17 cellular contexts compared by ENCODE assay signal in the genomic region with DNA sequence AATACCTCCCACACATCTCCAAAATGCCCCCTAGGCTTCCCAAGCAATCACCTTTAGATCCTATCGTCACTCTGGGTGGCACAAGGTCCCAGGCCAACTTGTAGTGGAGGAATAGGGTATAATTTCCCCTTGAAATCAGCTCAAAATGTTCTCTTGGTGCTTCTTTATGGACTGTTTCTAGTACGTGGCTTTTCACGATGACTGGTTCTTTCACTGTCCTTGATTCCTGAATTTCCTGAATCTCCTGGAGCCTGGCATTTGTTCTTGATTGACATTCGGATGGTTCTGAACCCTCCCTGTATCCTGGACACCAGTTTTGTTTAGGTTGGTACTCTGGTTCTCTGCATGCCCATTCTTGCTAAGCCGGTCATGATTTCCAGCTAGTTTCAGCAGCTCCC.
"Had no signal": no experiment of that assay in that cellular context is flagged by ENCODE, and none has a peak within 500 bp of the region (broad histone marks: within the 10 kb centered on the region; RNA-seq: fewer than 3 reads in every experiment).

No MANE protein-coding gene starts in this region.

- ATAC-seq: activated CD8-positive, alpha-beta memory T cell treated with anti-CD3 and anti-CD28 coated beads, Interleukin-2, amount 10 ng/mL, durations not matched to agents 7 days and 5 days; activated naive CD8-positive, alpha-beta T cell treated with anti-CD3 and anti-CD28 coated beads, Interleukin-2, amount 50 U/mL, for 24 hours; heart right ventricle; left cardiac atrium; stimulated activated effector memory CD8-positive, alpha-beta T cell treated with anti-CD3 and anti-CD28 coated beads, Interleukin-12 subunit alpha, Interleukin-12 subunit beta, amount 100 ng/mL, for 72 hours; T-cell had no signal

- H3K27me3 ChIP-seq: colonic mucosa, heart right ventricle, ovary had no signal

- H3K4me3 ChIP-seq: colonic mucosa, heart right ventricle, lung, ovary had no signal

- H3K9me3 Mint-ChIP-seq: activated naive CD4-positive, alpha-beta T cell treated with anti-CD3 and anti-CD28 coated beads for 36 hours; activated naive CD8-positive, alpha-beta T cell treated with anti-CD3 and anti-CD28 coated beads, Interleukin-2, amount 50 U/mL, for 24 hours; activated T-helper 2 cell treated with anti-CD3 and anti-CD28 coated beads, Interferon-gamma antibody, Interleukin-2, Interleukin-4, amounts not matched to agents 10 μg/mL and 5 μg/mL and 100 μg/mL, durations not matched to agents 14 hours and 24 hours and 36 hours; neural crest cell; stimulated activated effector memory CD8-positive, alpha-beta T cell treated with anti-CD3 and anti-CD28 coated beads, Interleukin-12 subunit alpha, Interleukin-12 subunit beta, amount 100 ng/mL, for 72 hours; T-cell had no signal

- H3K27ac Mint-ChIP-seq: activated CD8-positive, alpha-beta memory T cell treated with anti-CD3 and anti-CD28 coated beads, Interleukin-2, amount 10 ng/mL, durations not matched to agents 7 days and 5 days; activated naive CD4-positive, alpha-beta T cell treated with anti-CD3 and anti-CD28 coated beads for 36 hours; activated naive CD8-positive, alpha-beta T cell treated with anti-CD3 and anti-CD28 coated beads, Interleukin-2, amount 50 U/mL, for 24 hours; activated T-helper 2 cell treated with anti-CD3 and anti-CD28 coated beads, Interferon-gamma antibody, Interleukin-2, Interleukin-4, amounts not matched to agents 10 μg/mL and 5 μg/mL and 100 μg/mL, durations not matched to agents 14 hours and 24 hours and 36 hours; stimulated activated effector memory CD8-positive, alpha-beta T cell treated with anti-CD3 and anti-CD28 coated beads, Interleukin-12 subunit alpha, Interleukin-12 subunit beta, amount 100 ng/mL, for 72 hours; T-cell had no signal

- H3K4me3 Mint-ChIP-seq: activated CD8-positive, alpha-beta memory T cell treated with anti-CD3 and anti-CD28 coated beads, Interleukin-2, amount 10 ng/mL, durations not matched to agents 7 days and 5 days; activated naive CD4-positive, alpha-beta T cell treated with anti-CD3 and anti-CD28 coated beads for 36 hours; activated naive CD8-positive, alpha-beta T cell treated with anti-CD3 and anti-CD28 coated beads, Interleukin-2, amount 50 U/mL, for 24 hours; neural crest cell; stimulated activated effector memory CD8-positive, alpha-beta T cell treated with anti-CD3 and anti-CD28 coated beads, Interleukin-12 subunit alpha, Interleukin-12 subunit beta, amount 100 ng/mL, for 72 hours; T-cell had no signal

- H3K36me3 ChIP-seq: colonic mucosa, ovary had no signal

- H3K9me3 ChIP-seq: colonic mucosa, heart right ventricle, ovary had no signal

- H3K27me3 Mint-ChIP-seq: activated naive CD8-positive, alpha-beta T cell treated with anti-CD3 and anti-CD28 coated beads, Interleukin-2, amount 50 U/mL, for 24 hours; T-cell had no signal

- H3K4me1 ChIP-seq: colonic mucosa had no signal

- H3K36me3 Mint-ChIP-seq: activated CD8-positive, alpha-beta memory T cell treated with anti-CD3 and anti-CD28 coated beads, Interleukin-2, amount 10 ng/mL, durations not matched to agents 7 days and 5 days; stimulated activated effector memory CD8-positive, alpha-beta T cell treated with anti-CD3 and anti-CD28 coated beads, Interleukin-12 subunit alpha, Interleukin-12 subunit beta, amount 100 ng/mL, for 72 hours had no signal

- H3K4me1 Mint-ChIP-seq: stimulated activated effector memory CD8-positive, alpha-beta T cell treated with anti-CD3 and anti-CD28 coated beads, Interleukin-12 subunit alpha, Interleukin-12 subunit beta, amount 100 ng/mL, for 72 hours had no signal

- DNase-seq: activated CD4-positive, alpha-beta T cell treated with anti-CD3 and anti-CD28 coated beads, Interleukin-2, amount 50 U/mL, for 48 hours; activated CD8-positive, alpha-beta memory T cell treated with anti-CD3 and anti-CD28 coated beads, Interleukin-2, amount 10 ng/mL, durations not matched to agents 7 days and 5 days; activated naive CD4-positive, alpha-beta T cell treated with anti-CD3 and anti-CD28 coated beads for 36 hours; activated naive CD8-positive, alpha-beta T cell treated with anti-CD3 and anti-CD28 coated beads, Interleukin-2, amount 50 U/mL, for 24 hours; activated T-cell treated with anti-CD3 and anti-CD28 coated beads, Interleukin-2, amount 50 U/mL, for 1 hour; caudate nucleus; colonic mucosa; foreskin melanocyte; heart right ventricle; left cardiac atrium; ovary; T-cell; T1000 had no signal

- H3K27ac ChIP-seq: colonic mucosa, heart right ventricle, ovary had no signal
